Comparison of ENCODE assay signal across 8 cellular contexts in genomic region chr7:73667344-73668102, GRCh38. TPM values are rescaled to one million over a fixed set of nuclear protein-coding genes. Genes with fewer than 3 reads are reported as not detected.
A peak's percentile ranks its signal among the peaks of the same experiment; 100 is the strongest.
DNase-seq lines count a peak whose midpoint lies in the region; ATAC-seq and TF ChIP-seq lines count a peak whose summit lies in the region.

Gene VPS37D (plus strand): TSS chr7:73667831. CDS start chr7:73667959, 128 bp downstream.

- peaks cover 2% of the 10 kb centered on the region; the same call in 1 of the 2 replicates for H3K9me3 ChIP-seq in IMR-90 (ENCODE audit: control insufficient read depth, insufficient read depth, low read length)

- CTCF ChIA-PET in IMR-90 (lab: Yijun Ruan, JAX): interaction anchor here (0.6 to 0.7 kb wide), 5 partner anchors 34 to 187 kb away, joined by 3 read pairs; no protein-coding TSS in a partner anchor

- no peak within 1 kb of the TSS for H3K56ac ChIP-seq in IMR-90 (ENCODE audit: extremely low read depth, insufficient read depth, low read length)

- peak; percentile 91 for ATAC-seq in GM21526 (IDR thresholded peaks at IDR 0.05; ENCODE audit: low FRiP score, unreplicated experiment)
- ATAC-seq in IMR-90 (ENCODE audit: low read depth): peak; percentile 96

- H3K27ac Mint-ChIP-seq in nephron: peak within 1 kb of the TSS; percentile 91 to 97 (median 96)

- peak within 1 kb of the TSS; percentile 91 for H2AK9ac ChIP-seq in IMR-90 (replicated peaks; ENCODE audit: low read depth, low read length, poor library complexity)

- peak; percentile 82 for DNase-seq in DMS 273 treated with DMSO at 0.1 percent for 48 hours (lab: John Stamatoyannopoulos, UW)
- DNase-seq in IMR-90: peak; percentile 80
- peak; percentile 92 to 93 for DNase-seq in activated T-helper 1 cell treated with anti-CD3 and anti-CD28 coated beads, Interleukin-2, amount 50 U/mL, for 16 hours (ENCODE audit: low read depth in 1 of 2, low spot score in 1 of 2)
- DNase-seq in fibroblast of pulmonary artery (ENCODE audit: low read depth): peak; percentile 82
- peak; percentile 86 for DNase-seq in stimulated activated naive CD4-positive, alpha-beta T cell treated with Interleukin-2 at 50 U/mL for 16 hours (lab: John Stamatoyannopoulos, UW)

- no peaks in the 10 kb centered on the region for H4K20me1 ChIP-seq in IMR-90 (ENCODE audit: insufficient read depth, low read length)

- peak within 1 kb of the TSS; percentile 84 for H3K9ac ChIP-seq in IMR-90 (ENCODE audit: low read depth, low read length)

- H4K8ac ChIP-seq in IMR-90 (ENCODE audit: low read depth in 2 of 2, low read length in 2 of 2): peak within 1 kb of the TSS in 1 of 2 experiments; percentile 36; a peak in 2 of 4 replicates

- POLR2A ChIA-PET in IMR-90 (lab: Charles Lee; ENCODE audit: unreplicated experiment): no interaction called here

- peak; percentile 66 for TF ChIP-seq RAD21 in IMR-90 (IDR thresholded peaks at IDR 0.05; ENCODE audit: low read length)

- peaks cover 3% of the 10 kb centered on the region for H3K27me3 ChIP-seq in IMR-90 (ENCODE audit: control insufficient read depth, insufficient read depth, low read length)

- H3K27me3 Mint-ChIP-seq in nephron (ENCODE audit: low read depth): peaks cover 16% of the 10 kb centered on the region

- H4K5ac ChIP-seq in IMR-90 (ENCODE audit: low read depth, low read length): 0 out of 2 replicates have a peak within 1 kb of the TSS, but pooled peaks have one; percentile 35

- no peak within 1 kb of the TSS; the same call in 1 of the 2 replicates for H3K18ac ChIP-seq in IMR-90 (ENCODE audit: low read depth, low read length)

- 0 out of 2 replicates have a peak within 1 kb of the TSS, but pooled peaks have one; percentile 24 for H3K4ac ChIP-seq in IMR-90 (ENCODE audit: low read depth, low read length)

- 0 out of 2 replicates have a peak, but pooled peaks cover 2% of the 10 kb centered on the region for H3K9me1 ChIP-seq in IMR-90 (ENCODE audit: insufficient read depth, low read length)

- H2BK20ac ChIP-seq in IMR-90 (ENCODE audit: low read depth, low read length): no peak within 1 kb of the TSS

- peaks cover 7% of the 10 kb centered on the region for H3K36me3 Mint-ChIP-seq in nephron (ENCODE audit: low read depth)

- H3K4me3 ChIP-seq in IMR-90 (ENCODE audit: insufficient read depth, low read depth, low read length) (peak within 1 kb of the TSS; percentile 84), fibroblast of pulmonary artery (replicated peaks; ENCODE audit: low read depth, low read length) (peak within 1 kb of the TSS; percentile 65)

- H4K91ac ChIP-seq in IMR-90 (ENCODE audit: insufficient read depth, low read depth, low read length): no peak within 1 kb of the TSS

- H2BK120ac ChIP-seq in IMR-90 (ENCODE audit: low read depth, low read length): no peak within 1 kb of the TSS

- TF ChIP-seq CTCF in IMR-90 (conservative IDR thresholded peaks at IDR 0.05; ENCODE audit: low read depth, low read length): peak; percentile 98
- peak; percentile 40 for TF ChIP-seq CTCF in fibroblast of pulmonary artery (IDR thresholded peaks at IDR 0.05; ENCODE audit: low read length, missing control alignments)
- TF ChIP-seq CTCF in nephron (IDR thresholded peaks at IDR 0.05; ENCODE audit: unreplicated experiment in 3 of 3): peak; percentile 72 to 83 (median 78)

- peak within 1 kb of the TSS; percentile 14 for H3K27ac ChIP-seq in IMR-90 (ENCODE audit: insufficient read depth, low read length)

- 1% methylated on average over 36 of the region's 79 CpGs; no CpG with 5 or more reads in 1 of the 2 experiments for WGBS in IMR-90 (ENCODE audit: extremely low coverage in 2 of 2, insufficient read length in 1 of 2), 2 experiments

- in situ Hi-C loops in IMR-90 (cut with MboI; ENCODE audit: low sequenced_read_pairs): no loop called here

- H2AFZ ChIP-seq in IMR-90 (replicated peaks; ENCODE audit: low read length, poor library complexity): peak within 1 kb of the TSS; percentile 95

- TF ChIP-seq POLR2A in IMR-90 (IDR thresholded peaks at IDR 0.05; ENCODE audit: low read depth, low read length): no peak

- peaks cover 8% of the 10 kb centered on the region; the same call in 1 of the 2 replicates for H3K36me3 ChIP-seq in IMR-90 (ENCODE audit: control insufficient read depth, insufficient read depth, low read length)

- peak within 1 kb of the TSS; percentile 74; the same call in 1 of the 2 replicates for H3K23ac ChIP-seq in IMR-90 (ENCODE audit: low read depth, low read length)

- H2BK5ac ChIP-seq in IMR-90 (ENCODE audit: low read depth, low read length, poor library complexity, severe bottlenecking): no peak within 1 kb of the TSS

- H3K4me1 ChIP-seq in IMR-90 (ENCODE audit: control insufficient read depth, insufficient read depth, low read length): no peaks in the 10 kb centered on the region; the same call in 1 of the 2 replicates

- peak within 1 kb of the TSS; percentile 94 to 95 (median 94) for H3K4me3 Mint-ChIP-seq in nephron

- dilution Hi-C loops in IMR-90 (cut with HindIII; ENCODE audit: low sequenced_read_pairs, unreplicated experiment): no loop called here

- H3K4me2 ChIP-seq in IMR-90 (ENCODE audit: low read depth, low read length): peak within 1 kb of the TSS; percentile 82

- peaks cover 8% of the 10 kb centered on the region for H3K9me3 Mint-ChIP-seq in nephron

- no peak within 1 kb of the TSS for H2AK5ac ChIP-seq in IMR-90 (ENCODE audit: low read depth, low read length)

- intact Hi-C loops in IMR-90 (cut with micrococcal nuclease): loop anchor here (2.0 to 5.0 kb wide), 4 partner anchors 40 to 145 kb away; partner anchors contain the start of genes BAZ1B and STX1A

- H2BK15ac ChIP-seq in IMR-90 (ENCODE audit: low read depth, low read length): no peak within 1 kb of the TSS

- H3K79me1 ChIP-seq in IMR-90 (ENCODE audit: low read depth in 1 of 2, low read length in 2 of 2): peaks cover 0 to 9% of the 10 kb centered on the region in 2 experiments; a peak in 1 of 4 replicates

- no TSS peak for BruUV-seq in IMR-90 (replicated peaks; lab: Mats Ljungman, UMichigan)

- H3K14ac ChIP-seq in IMR-90 (replicated peaks; ENCODE audit: low read depth, low read length): peak within 1 kb of the TSS; percentile 73; the same call in 1 of the 2 replicates

- H3K4me1 Mint-ChIP-seq in nephron: peaks cover 11% of the 10 kb centered on the region

TF ChIP-seq in IMR-90, 13 proteins besides CTCF, POLR2A, EP300 and RAD21:
- TF ChIP-seq ELK1 (IDR thresholded peaks at IDR 0.05; ENCODE audit: borderline replicate concordance, low read depth, low read length) (no peak), MAFK (IDR thresholded peaks at IDR 0.05; ENCODE audit: low read depth, low read length) (no peak), BHLHE40 (IDR thresholded peaks at IDR 0.05; ENCODE audit: low read depth, low read length) (no peak; the same call in 1 of the 2 replicates), MXI1 (IDR thresholded peaks at IDR 0.05; ENCODE audit: borderline replicate concordance, low read depth, low read length) (peak; percentile 33; the same call in 1 of the 2 replicates), SMC3 (IDR thresholded peaks at IDR 0.05; ENCODE audit: low read depth, low read length) (peak; percentile 69), FOS (IDR thresholded peaks at IDR 0.05; ENCODE audit: low read depth, low read length) (no peak), CEBPB (IDR thresholded peaks at IDR 0.05; ENCODE audit: low read depth, low read length) (no peak), CHD1 (IDR thresholded peaks at IDR 0.05; ENCODE audit: low read depth, low read length) (no peak), RCOR1 (IDR thresholded peaks at IDR 0.05; ENCODE audit: insufficient replicate concordance, low read length) (peak; percentile 92), MAZ (IDR thresholded peaks at IDR 0.05; ENCODE audit: borderline replicate concordance, low read depth, low read length) (peak; percentile 93)

TF ChIP-seq in PFSK-1, 5 proteins besides CTCF, POLR2A, EP300 and RAD21:
- peak; percentile 80; the same call in 1 of the 2 replicates for TF ChIP-seq SIN3A (IDR thresholded peaks at IDR 0.05; ENCODE audit: borderline replicate concordance, insufficient read depth, low read length)
- no peak for TF ChIP-seq POLR2AphosphoS5 (IDR thresholded peaks at IDR 0.05; ENCODE audit: low read depth, low read length)
TF ChIP-seq in PFSK-1: peak in this region for 1.

RNA-seq across cellular contexts. Expression of gene VPS37D, which starts in this region (rescaled TPM):
- 2.3 and 2.8 TPM in 2 replicates for total RNA-seq in IMR-90 (2012; rRNA removed)
- polyA plus RNA-seq in IMR-90 (2012; rRNA removed): 3.1 and 4.8 TPM in 2 replicates
- 4.4 and 4.9 TPM in 2 replicates for polyA plus RNA-seq in IMR-90 (2012; cell fraction: cytosol; rRNA removed)
- polyA plus RNA-seq in IMR-90 (2012; cell fraction: nucleus; rRNA removed; ENCODE audit: low replicate concordance): 2.2 and 3.8 TPM in 2 replicates
- 7.6 TPM for polyA plus RNA-seq in PFSK-1 (2012; ENCODE audit: insufficient read length, low read depth)

Comparison
In these comparisons a context has a peak if more than half of its experiments do, and no peak if none do; other contexts are left out.
1. Peak in every context shown above with its lines: DNase-seq, ATAC-seq, H3K4me3 ChIP-seq and H3K27ac ChIP-seq.
2. CTCF ChIP-seq: peak in every context shown above with its lines; median percentile 98 in IMR-90; 78 in nephron; 40 in fibroblast of pulmonary artery.